ENCODE assay signal across 1 cellular context in genomic region chr21:34029724-34030528, GRCh38.
TF ChIP-seq lines count a peak whose summit lies in the region.

No MANE protein-coding gene starts in this region.

TF ChIP-seq in H1, 55 proteins besides CTCF, POLR2A, EP300 and RAD21 (continued from another document):
- no peak for TF ChIP-seq CHD7 (IDR thresholded peaks at IDR 0.05; ENCODE audit: insufficient replicate concordance, low read length)
- TF ChIP-seq GTF2F1 (IDR thresholded peaks at IDR 0.05; ENCODE audit: borderline replicate concordance, low read depth, low read length), result no peak
- no peak for TF ChIP-seq KDM1A (IDR thresholded peaks at IDR 0.05; ENCODE audit: borderline replicate concordance, low read length)
- no peak for TF ChIP-seq SIN3A (conservative IDR thresholded peaks at IDR 0.05 in 1 of 2, IDR thresholded peaks at IDR 0.05 in 1 of 2; ENCODE audit: low read depth in 1 of 2, low read length in 2 of 2)
- no peak for TF ChIP-seq KDM5A (IDR thresholded peaks at IDR 0.05; ENCODE audit: low read length)
- TF ChIP-seq BRCA1 (IDR thresholded peaks at IDR 0.05; ENCODE audit: low read depth, low read length), result no peak
- no peak for TF ChIP-seq SUZ12 (IDR thresholded peaks at IDR 0.05; ENCODE audit: low read length)
- TF ChIP-seq EGR1 (IDR thresholded peaks at IDR 0.05; ENCODE audit: borderline replicate concordance, low read depth, low read length), result no peak
- no peak for TF ChIP-seq TAF7 (optimal IDR thresholded peaks at IDR 0.05; ENCODE audit: borderline replicate concordance, low read depth, low read length)
- no peak for TF ChIP-seq CBX5 (IDR thresholded peaks at IDR 0.05; ENCODE audit: low read depth, low read length)
- no peak for TF ChIP-seq SRF (IDR thresholded peaks at IDR 0.05; ENCODE audit: low read depth, low read length)
- TF ChIP-seq SP4 (IDR thresholded peaks at IDR 0.05; ENCODE audit: low read length), result no peak
- no peak for TF ChIP-seq BACH1 (IDR thresholded peaks at IDR 0.05; ENCODE audit: low read length)
- TF ChIP-seq SIRT6 (IDR thresholded peaks at IDR 0.05; ENCODE audit: low read length), result no peak
- TF ChIP-seq RNF2 (IDR thresholded peaks at IDR 0.05; ENCODE audit: borderline replicate concordance, low read depth, low read length, missing control alignments, poor library complexity, severe bottlenecking), result no peak
- TF ChIP-seq TEAD4 (IDR thresholded peaks at IDR 0.05; ENCODE audit: low read depth, low read length), result no peak
- no peak for TF ChIP-seq RXRA (IDR thresholded peaks at IDR 0.05; ENCODE audit: insufficient read depth, low read depth, low read length)
- TF ChIP-seq ZNF274 (IDR thresholded peaks at IDR 0.05; ENCODE audit: borderline replicate concordance, extremely low read depth, low read length), result no peak
- TF ChIP-seq GABPA (IDR thresholded peaks at IDR 0.05; ENCODE audit: borderline replicate concordance, insufficient read depth, low read length), result no peak
- TF ChIP-seq JUN (IDR thresholded peaks at IDR 0.05; ENCODE audit: low read depth, low read length), result no peak
- TF ChIP-seq, protein P1, sequence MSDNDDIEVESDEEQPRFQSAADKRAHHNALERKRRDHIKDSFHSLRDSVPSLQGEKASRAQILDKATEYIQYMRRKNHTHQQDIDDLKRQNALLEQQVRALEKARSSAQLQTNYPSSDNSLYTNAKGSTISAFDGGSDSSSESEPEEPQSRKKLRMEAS (IDR thresholded peaks at IDR 0.05), result peak; percentile 71
- no peak for TF ChIP-seq TCF12 (IDR thresholded peaks at IDR 0.05; ENCODE audit: low read depth, low read length)
- no peak for TF ChIP-seq POLR2AphosphoS5 (IDR thresholded peaks at IDR 0.05; ENCODE audit: low read depth, low read length)
- TF ChIP-seq, protein P2, sequence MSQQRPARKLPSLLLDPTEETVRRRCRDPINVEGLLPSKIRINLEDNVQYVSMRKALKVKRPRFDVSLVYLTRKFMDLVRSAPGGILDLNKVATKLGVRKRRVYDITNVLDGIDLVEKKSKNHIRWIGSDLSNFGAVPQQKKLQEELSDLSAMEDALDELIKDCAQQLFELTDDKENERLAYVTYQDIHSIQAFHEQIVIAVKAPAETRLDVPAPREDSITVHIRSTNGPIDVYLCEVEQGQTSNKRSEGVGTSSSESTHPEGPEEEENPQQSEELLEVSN (IDR thresholded peaks at IDR 0.05), result no peak
- TF ChIP-seq CEBPB (IDR thresholded peaks at IDR 0.05; ENCODE audit: low read depth, low read length), result no peak
- TF ChIP-seq KDM4A (IDR thresholded peaks at IDR 0.05; ENCODE audit: low read depth, low read length, severe bottlenecking), result peak; percentile 7
- TF ChIP-seq POU5F1 (IDR thresholded peaks at IDR 0.05; ENCODE audit: low read depth, low read length), result no peak
- peak; percentile 70; the same call in 1 of the 2 replicates for TF ChIP-seq SP1 (IDR thresholded peaks at IDR 0.05; ENCODE audit: low read depth, low read length)
- TF ChIP-seq PHF8 (conservative IDR thresholded peaks at IDR 0.05; ENCODE audit: low read depth, low read length), result no peak
- no peak for TF ChIP-seq YY1 (IDR thresholded peaks at IDR 0.05; ENCODE audit: low read depth, low read length)
- no peak for TF ChIP-seq SAP30 (IDR thresholded peaks at IDR 0.05; ENCODE audit: insufficient read depth, insufficient replicate concordance, low read length)
- TF ChIP-seq JUND (IDR thresholded peaks at IDR 0.05; ENCODE audit: low read length), result 0 out of 2 replicates have a peak, but pooled peaks have one; percentile 31
- TF ChIP-seq RFX5 (IDR thresholded peaks at IDR 0.05; ENCODE audit: borderline replicate concordance, low read depth, low read length), result no peak
- TF ChIP-seq RBBP5 (IDR thresholded peaks at IDR 0.05; ENCODE audit: borderline replicate concordance, low read depth, low read length), result no peak
- TF ChIP-seq CTBP2 (IDR thresholded peaks at IDR 0.05; ENCODE audit: borderline replicate concordance, insufficient read depth, insufficient read length, low read length), result no peak
- no peak for TF ChIP-seq EZH2 (IDR thresholded peaks at IDR 0.05; ENCODE audit: low read depth, low read length, severe bottlenecking)
- peak; percentile 92 for TF ChIP-seq ATF3 (IDR thresholded peaks at IDR 0.05; ENCODE audit: insufficient read depth, low read depth, low read length)
- TF ChIP-seq SP2 (IDR thresholded peaks at IDR 0.05; ENCODE audit: low read length), result no peak
- no peak for TF ChIP-seq HDAC6 (IDR thresholded peaks at IDR 0.05; ENCODE audit: low read depth, low read length)
- peak; percentile 76 for TF ChIP-seq CHD2 (IDR thresholded peaks at IDR 0.05; ENCODE audit: low read length)
- no peak for TF ChIP-seq CHD1 (IDR thresholded peaks at IDR 0.05; ENCODE audit: low read depth, low read length)
- TF ChIP-seq FOSL1 (IDR thresholded peaks at IDR 0.05; ENCODE audit: insufficient read depth, low read depth, low read length), result no peak
- no peak for TF ChIP-seq HDAC2 (IDR thresholded peaks at IDR 0.05; ENCODE audit: borderline replicate concordance in 1 of 2, low read depth in 2 of 2, low read length in 2 of 2)
- TF ChIP-seq, protein P3, sequence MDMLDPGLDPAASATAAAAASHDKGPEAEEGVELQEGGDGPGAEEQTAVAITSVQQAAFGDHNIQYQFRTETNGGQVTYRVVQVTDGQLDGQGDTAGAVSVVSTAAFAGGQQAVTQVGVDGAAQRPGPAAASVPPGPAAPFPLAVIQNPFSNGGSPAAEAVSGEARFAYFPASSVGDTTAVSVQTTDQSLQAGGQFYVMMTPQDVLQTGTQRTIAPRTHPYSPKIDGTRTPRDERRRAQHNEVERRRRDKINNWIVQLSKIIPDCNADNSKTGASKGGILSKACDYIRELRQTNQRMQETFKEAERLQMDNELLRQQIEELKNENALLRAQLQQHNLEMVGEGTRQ (IDR thresholded peaks at IDR 0.05; ENCODE audit: low read length), result peak; percentile 97
- TF ChIP-seq CREB1 (IDR thresholded peaks at IDR 0.05), result peak; percentile 85
- no peak for TF ChIP-seq NRF1 (IDR thresholded peaks at IDR 0.05; ENCODE audit: low read depth, low read length)
- TF ChIP-seq ASH2L (IDR thresholded peaks at IDR 0.05; ENCODE audit: low read length), result no peak
- TF ChIP-seq, protein P4, sequence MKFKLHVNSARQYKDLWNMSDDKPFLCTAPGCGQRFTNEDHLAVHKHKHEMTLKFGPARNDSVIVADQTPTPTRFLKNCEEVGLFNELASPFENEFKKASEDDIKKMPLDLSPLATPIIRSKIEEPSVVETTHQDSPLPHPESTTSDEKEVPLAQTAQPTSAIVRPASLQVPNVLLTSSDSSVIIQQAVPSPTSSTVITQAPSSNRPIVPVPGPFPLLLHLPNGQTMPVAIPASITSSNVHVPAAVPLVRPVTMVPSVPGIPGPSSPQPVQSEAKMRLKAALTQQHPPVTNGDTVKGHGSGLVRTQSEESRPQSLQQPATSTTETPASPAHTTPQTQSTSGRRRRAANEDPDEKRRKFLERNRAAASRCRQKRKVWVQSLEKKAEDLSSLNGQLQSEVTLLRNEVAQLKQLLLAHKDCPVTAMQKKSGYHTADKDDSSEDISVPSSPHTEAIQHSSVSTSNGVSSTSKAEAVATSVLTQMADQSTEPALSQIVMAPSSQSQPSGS (IDR thresholded peaks at IDR 0.05; ENCODE audit: low read length), result no peak
- TF ChIP-seq TBP (IDR thresholded peaks at IDR 0.05; ENCODE audit: low read depth, low read length), result no peak
